9 cellular contexts compared by ENCODE assay signal in the genomic region with DNA sequence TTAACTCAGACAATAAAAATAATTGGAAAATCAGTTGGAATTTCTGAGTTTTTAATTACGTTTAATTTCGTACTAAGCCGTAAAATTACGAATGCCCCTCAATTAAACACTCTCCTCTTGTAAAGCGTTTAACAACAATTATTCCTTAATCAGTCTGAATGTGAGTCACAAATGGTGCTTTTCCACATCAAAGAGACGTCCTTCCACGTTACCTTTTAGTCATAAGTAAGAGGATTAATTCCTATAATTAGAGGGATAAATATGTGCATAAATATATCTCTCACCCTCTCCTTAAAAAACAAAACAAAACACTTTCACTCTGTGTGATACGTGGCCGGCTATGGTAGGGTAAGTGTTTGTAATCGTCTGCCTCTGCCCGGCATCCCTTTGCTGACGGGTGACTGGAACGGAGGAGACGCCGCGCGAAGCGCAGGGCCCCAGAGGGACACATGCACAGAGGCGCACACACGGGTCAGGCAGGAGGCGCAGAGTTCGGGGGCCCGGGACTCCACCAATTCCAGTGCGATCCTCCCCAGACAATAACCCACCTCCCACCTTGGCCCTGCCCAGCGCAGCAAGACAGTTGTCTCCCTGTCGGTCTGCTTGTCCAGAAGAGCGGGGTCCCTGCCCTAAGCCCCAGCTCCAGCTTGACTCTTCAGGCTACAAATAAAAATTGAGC. TPM values are rescaled to one million over a fixed set of nuclear protein-coding genes. Genes with fewer than 3 reads are reported as not detected.
DNase-seq lines count a peak whose midpoint lies in the region; ATAC-seq and TF ChIP-seq lines count a peak whose summit lies in the region.
"Had no signal": no experiment of that assay in that cellular context is flagged by ENCODE, and none has a peak within 500 bp of the region (broad histone marks: within the 10 kb centered on the region; RNA-seq: fewer than 3 reads in every experiment).

No MANE protein-coding gene starts in this region.

- intact Hi-C loops in psoas muscle (cut with DNase I), result loop anchor here (5.0 to 10.0 kb wide), 2 partner anchors 225 to 228 kb away; no protein-coding TSS in a partner anchor

- 12 to 25% (median 13%) methylated on average over 27 of the region's 27 CpGs for WGBS in psoas muscle, 3 donors

- H3K36me3 ChIP-seq in adipocyte (ENCODE audit: control insufficient read depth, insufficient read depth, low read length, severe bottlenecking) (no peaks in the 10 kb centered on the region), right atrium auricular region (no peaks in the 10 kb centered on the region), psoas muscle (ENCODE audit: insufficient read depth in 1 of 2, low read depth in 1 of 2) (no peaks in the 10 kb centered on the region)

- peak overlapping the region; percentile 49 to 60 for H3K27ac ChIP-seq in right atrium auricular region
- H3K27ac ChIP-seq in psoas muscle, result no peak overlapping the region

- DNase-seq in adipocyte (ENCODE audit: low read depth) (no peak), right atrium auricular region (ENCODE audit: low spot score) (peak; percentile 74), psoas muscle (peak; percentile 51 to 64), NCI-H2227 treated with DMSO at 0.1 percent for 48 hours (lab: John Stamatoyannopoulos, UW) (no peak), NCI-H187 (lab: John Stamatoyannopoulos, UW) (no peak)
- DNase-seq in activated CD8-positive, alpha-beta memory T cell treated with anti-CD3 and anti-CD28 coated beads, Interleukin-2, amount 50 U/mL, for 4 hours, result no peak
- no peak for DNase-seq in activated CD4-positive, alpha-beta T cell treated with anti-CD3 and anti-CD28 coated beads for 4 hours
- DNase-seq: NCI-H1048 had no signal

- peak overlapping the region; percentile 84 for H3K4me3 ChIP-seq in adipocyte (ENCODE audit: low read length)
- peak overlapping the region; percentile 33 to 49 for H3K4me3 ChIP-seq in right atrium auricular region
- H3K4me3 ChIP-seq in psoas muscle, result peak overlapping the region; percentile 63

- H3K9me3 ChIP-seq in adipocyte (ENCODE audit: control insufficient read depth, low read length) (no peaks in the 10 kb centered on the region), right atrium auricular region (no peaks in the 10 kb centered on the region), psoas muscle (no peaks in the 10 kb centered on the region)

- H3K9ac ChIP-seq in adipocyte (ENCODE audit: low read length), result peak overlapping the region; percentile 81

- H3K4me1 ChIP-seq in adipocyte (ENCODE audit: control insufficient read depth, insufficient read depth, low read length) (peaks cover 7% of the 10 kb centered on the region), right atrium auricular region (peaks cover 0 to 10% of the 10 kb centered on the region in 2 donors), psoas muscle (no peaks in the 10 kb centered on the region)

- TF ChIP-seq CTCF in right atrium auricular region (IDR thresholded peaks at IDR 0.05) (no peak), psoas muscle (IDR thresholded peaks at IDR 0.05) (no peak)

- ATAC-seq in GM18867 (IDR thresholded peaks at IDR 0.05; ENCODE audit: unreplicated experiment), result peak; percentile 42
- ATAC-seq in psoas muscle, result peak in 3 of 4 donors; percentile 58 to 82 (median 60)

- H3K27me3 ChIP-seq in adipocyte (replicated peaks; ENCODE audit: control insufficient read depth, insufficient read depth, low read length), result no peaks in the 10 kb centered on the region
- peaks cover 7 to 10% of the 10 kb centered on the region in 2 donors for H3K27me3 ChIP-seq in right atrium auricular region
- H3K27me3 ChIP-seq in psoas muscle (ENCODE audit: insufficient read depth in 3 of 3, low read length in 2 of 3), result peaks cover 12 to 67% (median 20%) of the 10 kb centered on the region in 3 donors

RNA-seq across cellular contexts. Expression of gene MEIS2, which starts 9.7 kb away (rescaled TPM):
- total RNA-seq in right atrium auricular region (10 to 100 TPM; 24.3 to 29.8 TPM), psoas muscle (10 to 100 TPM in 2 of 4 donors, 1 to 10 TPM in 2; 1.9 to 24.3 (median 9.2) TPM)
- 1 to 10 TPM in 2 of 3 donors, under 1 TPM in 1; 0.42 to 1.4 (median 1.1) TPM for polyA plus RNA-seq in psoas muscle

Comparison
In these comparisons a context has a peak if more than half of its experiments do, and no peak if none do; other contexts are left out.
1. DNase-seq: peak in right atrium auricular region (single experiment) and psoas muscle (2 of 2); none in adipocyte (single experiment), NCI-H2227 treated with DMSO at 0.1 percent for 48 hours (single experiment), NCI-H187 (0 of 2), activated CD8-positive, alpha-beta memory T cell treated with anti-CD3 and anti-CD28 coated beads, Interleukin-2, amount 50 U/mL, for 4 hours (single experiment) and activated CD4-positive, alpha-beta T cell treated with anti-CD3 and anti-CD28 coated beads for 4 hours (0 of 2).
2. Peak in every context shown above with its lines, with median percentiles within 50 percentile points of each other: H3K4me3 ChIP-seq.